8 cellular contexts compared by ENCODE assay signal in genomic region chr1:152052606-152053005, GRCh38. TPM values are rescaled to one million over a fixed set of nuclear protein-coding genes. Genes with fewer than 3 reads are reported as not detected.
DNase-seq lines count a peak whose midpoint lies in the region; ATAC-seq and TF ChIP-seq lines count a peak whose summit lies in the region.

No MANE protein-coding gene starts in this region.

- H3K4me1 ChIP-seq in uterus = peaks cover 0 to 9% of the 10 kb centered on the region in 2 donors

- H3K4me1 Mint-ChIP-seq in activated naive CD8-positive, alpha-beta T cell treated with anti-CD3 and anti-CD28 coated beads for 36 hours = peaks cover 18% of the 10 kb centered on the region
- H3K4me1 Mint-ChIP-seq in glutamatergic neuron (ENCODE audit: low read depth, unreplicated experiment) = peaks cover 28% of the 10 kb centered on the region

- H3K27me3 ChIP-seq in uterus = no peaks in the 10 kb centered on the region

- H3K9me3 Mint-ChIP-seq in activated naive CD8-positive, alpha-beta T cell treated with anti-CD3 and anti-CD28 coated beads for 36 hours = no peaks in the 10 kb centered on the region
- peaks cover 11% of the 10 kb centered on the region for H3K9me3 Mint-ChIP-seq in glutamatergic neuron (ENCODE audit: unreplicated experiment)

- TF ChIP-seq POLR2A in uterus (IDR thresholded peaks at IDR 0.05) = no peak

- H3K36me3 Mint-ChIP-seq in activated naive CD8-positive, alpha-beta T cell treated with anti-CD3 and anti-CD28 coated beads for 36 hours = no peaks in the 10 kb centered on the region
- no peaks in the 10 kb centered on the region for H3K36me3 Mint-ChIP-seq in glutamatergic neuron (ENCODE audit: unreplicated experiment)

- H3K9me3 ChIP-seq in uterus = no peaks in the 10 kb centered on the region

- H3K4me3 ChIP-seq in uterus = no peak overlapping the region

- peak; percentile 72 for DNase-seq in GM10266 (ENCODE audit: extremely low spot score)
- DNase-seq in NCI-H1105 treated with DMSO at 0.1 percent for 48 hours (lab: John Stamatoyannopoulos, UW) = peak; percentile 83
- DNase-seq in SKM-1 (lab: John Stamatoyannopoulos, UW; ENCODE audit: unreplicated experiment) = peak; percentile 84
- DNase-seq in activated naive CD8-positive, alpha-beta T cell treated with anti-CD3 and anti-CD28 coated beads for 36 hours = peak; percentile 72
- peak; percentile 92 for DNase-seq in glutamatergic neuron
- DNase-seq in posterior cingulate gyrus = peak; percentile 56 to 96 (median 86)
- DNase-seq in uterus = peak; percentile 80 to 86

- no peak overlapping the region for H3K27ac Mint-ChIP-seq in activated naive CD8-positive, alpha-beta T cell treated with anti-CD3 and anti-CD28 coated beads for 36 hours
- no peak overlapping the region for H3K27ac Mint-ChIP-seq in glutamatergic neuron (ENCODE audit: unreplicated experiment)

- H3K27me3 Mint-ChIP-seq in activated naive CD8-positive, alpha-beta T cell treated with anti-CD3 and anti-CD28 coated beads for 36 hours = peaks cover 11% of the 10 kb centered on the region
- H3K27me3 Mint-ChIP-seq in glutamatergic neuron (ENCODE audit: unreplicated experiment) = peaks cover 10% of the 10 kb centered on the region

- no peak for ATAC-seq in HG02870 (IDR thresholded peaks at IDR 0.05; ENCODE audit: unreplicated experiment)

- H3K36me3 ChIP-seq in uterus = no peaks in the 10 kb centered on the region

- intact Hi-C loops in posterior cingulate gyrus (cut with DNase I) = loop anchor here (1.0 to 2.0 kb wide), 2 partner anchors 132 to 406 kb away; no protein-coding TSS in a partner anchor
- intact Hi-C loops in uterus (cut with DNase I; ENCODE audit: low total_unique reads) = loop anchor here (10.0 kb wide), 1 partner anchor 132 kb away; no protein-coding TSS in a partner anchor

- TF ChIP-seq CTCF in GM10266 (IDR thresholded peaks at IDR 0.05; ENCODE audit: control insufficient read depth, insufficient read depth, low read depth, missing control alignments) (peak; percentile 96), glutamatergic neuron (IDR thresholded peaks at IDR 0.05; ENCODE audit: partially characterized antibody, unreplicated experiment) (peak; percentile 96), uterus (IDR thresholded peaks at IDR 0.05) (peak; percentile 78 to 90 (median 88))

- no peak overlapping the region for H3K27ac ChIP-seq in uterus

- no peak overlapping the region for H3K4me3 Mint-ChIP-seq in activated naive CD8-positive, alpha-beta T cell treated with anti-CD3 and anti-CD28 coated beads for 36 hours
- peak overlapping the region; percentile 56 for H3K4me3 Mint-ChIP-seq in glutamatergic neuron (ENCODE audit: unreplicated experiment)

RNA-seq across cellular contexts. Expression of gene S100A11, which starts 15.8 kb away (rescaled TPM):
- 100 to 1,000 TPM; 162 to 165 TPM for total RNA-seq in activated naive CD8-positive, alpha-beta T cell treated with anti-CD3 and anti-CD28 coated beads for 36 hours
- total RNA-seq in glutamatergic neuron (ENCODE audit: unreplicated experiment) (45.1 TPM), uterus (100 to 1,000 TPM in 3 of 4 donors, 10 to 100 TPM in 1; 14.9 to 321 (median 146) TPM)

RNA-seq across cellular contexts. Expression of gene TCHHL1, which starts 36.3 kb away (rescaled TPM):
- not detected for total RNA-seq in activated naive CD8-positive, alpha-beta T cell treated with anti-CD3 and anti-CD28 coated beads for 36 hours
- total RNA-seq in glutamatergic neuron (ENCODE audit: unreplicated experiment) (not detected), uterus (not detected)

RNA-seq across cellular contexts. Expression of gene S100A10, which starts 58.9 kb away (rescaled TPM):
- 100 to 1,000 TPM; 225 to 235 TPM for total RNA-seq in activated naive CD8-positive, alpha-beta T cell treated with anti-CD3 and anti-CD28 coated beads for 36 hours
- total RNA-seq in glutamatergic neuron (ENCODE audit: unreplicated experiment) = 245 TPM
- total RNA-seq in uterus = 100 to 1,000 TPM in 1 of 4 donors, 10 to 100 TPM in 3; 21.8 to 189 (median 34.6) TPM
